ENCODE assay signal across 8 cellular contexts in the genomic region with DNA sequence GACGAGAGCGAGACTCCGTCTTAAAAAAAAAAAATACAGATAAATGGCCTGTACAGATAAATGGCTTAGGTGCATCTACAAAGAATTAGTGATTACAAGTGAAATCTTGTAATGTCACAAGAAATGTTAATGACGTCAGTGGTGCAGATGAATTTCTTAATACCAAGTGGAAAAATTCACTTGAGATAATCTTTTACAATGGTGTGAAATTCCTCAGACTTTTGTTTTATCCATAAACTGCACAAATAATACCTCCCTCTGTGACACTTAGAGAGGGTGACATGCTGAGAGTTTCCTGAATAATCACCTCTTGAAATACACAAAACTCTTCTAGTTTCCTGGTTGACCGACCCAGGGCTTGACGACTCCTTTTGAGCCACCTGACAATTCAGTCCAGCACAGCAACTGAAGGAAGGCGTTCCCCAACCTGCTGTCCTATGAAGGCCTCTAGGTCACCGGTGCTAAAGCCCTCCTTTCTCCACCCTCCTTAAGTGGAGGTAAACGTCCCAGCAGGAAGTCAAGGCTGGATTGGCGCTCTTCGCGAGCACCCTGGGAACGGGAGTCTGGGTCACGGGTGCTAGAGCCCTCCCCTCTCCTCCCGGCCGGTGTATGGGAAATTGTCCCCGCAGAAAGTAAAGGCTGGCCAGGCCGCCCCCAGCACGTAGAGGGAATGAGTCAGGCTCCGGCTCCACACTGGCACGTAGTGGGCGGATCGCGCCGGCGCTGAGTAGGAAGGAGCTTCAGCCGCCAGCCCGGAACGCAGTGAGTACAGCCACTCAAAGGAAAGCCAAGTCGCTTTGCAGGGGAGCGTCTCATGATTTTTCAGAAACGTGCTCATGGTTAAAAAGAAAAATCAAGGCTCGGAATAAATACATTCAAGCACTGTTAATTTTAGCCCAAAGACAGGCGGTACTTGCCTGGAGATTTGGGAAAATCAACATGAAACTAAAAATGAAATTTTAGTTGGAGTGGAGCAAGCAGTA. TPM values are rescaled to one million over a fixed set of nuclear protein-coding genes. Genes with fewer than 3 reads are reported as not detected.
A peak's percentile ranks its signal among the peaks of the same experiment; 100 is the strongest.
DNase-seq lines count a peak whose midpoint lies in the region; ATAC-seq, FAIRE-seq and TF ChIP-seq lines count a peak whose summit lies in the region.

TMEM144 (plus strand) TSS at position 662 of the 983 bp plus-strand sequence. CDS start 2,182 bp downstream, outside the sequence.

- H3K36me3 Mint-ChIP-seq in T-helper 2 cell treated with Interferon-gamma antibody and Interleukin-4, amounts not matched to agents 5 μg/mL and 100 μg/mL, for 36 hours (ENCODE audit: low read depth), result no peaks in the 10 kb centered on the region

- H3K27me3 ChIP-seq in bronchial epithelial cell (ENCODE audit: control insufficient read depth, insufficient read depth, low read length), result no peaks in the 10 kb centered on the region

- peak; percentile 45 for DNase-seq in D341Med (ENCODE audit: low spot score)
- peak; percentile 88 for DNase-seq in HT-29 (ENCODE audit: low spot score)
- DNase-seq in T-helper 2 cell treated with Interferon-gamma antibody and Interleukin-4, amounts not matched to agents 5 μg/mL and 100 μg/mL, for 36 hours (ENCODE audit: low spot score), result peak; percentile 57
- peak; percentile 85 for DNase-seq in bronchial epithelial cell (ENCODE audit: low read depth)
- peak; percentile 89 for DNase-seq in iPS-NIHi7 (ENCODE audit: extremely low spot score)
- DNase-seq in skeletal muscle cell (ENCODE audit: low read depth), result peak; percentile 73
- DNase-seq in D721Med (ENCODE audit: insufficient read length, low spot score), result no peak

- H3K36me3 ChIP-seq in bronchial epithelial cell (ENCODE audit: control insufficient read depth, insufficient read depth, low read length), result peaks cover 2% of the 10 kb centered on the region

- H3K9me3 Mint-ChIP-seq in T-helper 2 cell treated with Interferon-gamma antibody and Interleukin-4, amounts not matched to agents 5 μg/mL and 100 μg/mL, for 36 hours, result no peaks in the 10 kb centered on the region

- H3K4me3 ChIP-seq in bronchial epithelial cell (ENCODE audit: low read depth, low read length) (peak within 1 kb of the TSS; percentile 40), skeletal muscle cell (ENCODE audit: low read depth, low read length) (peak within 1 kb of the TSS; percentile 48)

- H3K4me1 Mint-ChIP-seq in T-helper 2 cell treated with Interferon-gamma antibody and Interleukin-4, amounts not matched to agents 5 μg/mL and 100 μg/mL, for 36 hours (ENCODE audit: low read depth), result peaks cover 14% of the 10 kb centered on the region

- no peak within 1 kb of the TSS for H3K27ac Mint-ChIP-seq in T-helper 2 cell treated with Interferon-gamma antibody and Interleukin-4, amounts not matched to agents 5 μg/mL and 100 μg/mL, for 36 hours

- peaks cover 20% of the 10 kb centered on the region for H3K27me3 Mint-ChIP-seq in T-helper 2 cell treated with Interferon-gamma antibody and Interleukin-4, amounts not matched to agents 5 μg/mL and 100 μg/mL, for 36 hours (ENCODE audit: low read depth)

- peak; percentile 14 for TF ChIP-seq CTCF in bronchial epithelial cell (IDR thresholded peaks at IDR 0.05; ENCODE audit: insufficient read depth, low read length, severe bottlenecking)
- no peak for TF ChIP-seq CTCF in D721Med (IDR thresholded peaks at IDR 0.05; ENCODE audit: insufficient read depth, missing control alignments)

- peak within 1 kb of the TSS; percentile 84 for H3K4me3 Mint-ChIP-seq in T-helper 2 cell treated with Interferon-gamma antibody and Interleukin-4, amounts not matched to agents 5 μg/mL and 100 μg/mL, for 36 hours

- FAIRE-seq in bronchial epithelial cell (lab: Jason Lieb, UNC) (no peak), D721Med (lab: Jason Lieb, UNC) (no peak)

- ATAC-seq in GM21423 (IDR thresholded peaks at IDR 0.05; ENCODE audit: unreplicated experiment), result peak; percentile 93

RNA-seq across cellular contexts. Expression of gene TMEM144, which starts in this region (rescaled TPM):
- total RNA-seq in HT-29 (2014; rRNA removed; shearing (Covaris generic)), result 2.4 and 4.6 TPM in 2 replicates
- total RNA-seq in bronchial epithelial cell, result 4.2 and 6.9 TPM in 2 replicates
